Comparison of ENCODE assay signal across 1 cellular context in genomic region chr4:103074598-103075434, GRCh38.
TF ChIP-seq lines count a peak whose summit lies in the region.

No MANE protein-coding gene starts in this region.

TF ChIP-seq in HepG2, 621 proteins besides CTCF, POLR2A, EP300 and RAD21 (continued from another document):
- TF ChIP-seq ZNF280D (CRISPR knock-in tag; IDR thresholded peaks at IDR 0.05) (no peak), NKX3-1 (CRISPR knock-in tag; IDR thresholded peaks at IDR 0.05) (no peak), HNF4G (IDR thresholded peaks at IDR 0.05; ENCODE audit: borderline replicate concordance, low read depth, low read length) (no peak), HNF4G (CRISPR knock-in tag; IDR thresholded peaks at IDR 0.05; ENCODE audit: borderline replicate concordance, low read depth) (no peak), HDAC2 (CRISPR knock-in tag; IDR thresholded peaks at IDR 0.05) (no peak), ZNF784 (CRISPR knock-in tag; IDR thresholded peaks at IDR 0.05; ENCODE audit: borderline replicate concordance) (0 out of 2 replicates have a peak, but pooled peaks have one; percentile 3)
